Comparison of ENCODE assay signal across 1 cellular context in genomic region chr4:1715002-1715761, GRCh38.
A peak's percentile ranks its signal among the peaks of the same experiment; 100 is the strongest.
TF ChIP-seq lines count a peak whose summit lies in the region.

No MANE protein-coding gene starts in this region.

TF ChIP-seq in K562, 482 proteins besides CTCF, POLR2A, EP300 and RAD21:
- TF ChIP-seq PREB (CRISPR knock-in tag; IDR thresholded peaks at IDR 0.05): no peak
- no peak for TF ChIP-seq ZNF212 (CRISPR knock-in tag; IDR thresholded peaks at IDR 0.05)
- peak; percentile 33 for TF ChIP-seq KDM5B (IDR thresholded peaks at IDR 0.05; ENCODE audit: insufficient replicate concordance, low read depth, low read length)
- no peak for TF ChIP-seq ELK3 (CRISPR knock-in tag; IDR thresholded peaks at IDR 0.05)
- TF ChIP-seq MAX (CRISPR knock-in tag; IDR thresholded peaks at IDR 0.05): 0 out of 2 replicates have a peak, but pooled peaks have one; percentile 15
- TF ChIP-seq ZNF561 (CRISPR knock-in tag; conservative IDR thresholded peaks at IDR 0.05): no peak
- TF ChIP-seq POLR2G (IDR thresholded peaks at IDR 0.05; ENCODE audit: low read depth, low read length): peak; percentile 8; the same call in 1 of the 2 replicates
- TF ChIP-seq RUNX1 (IDR thresholded peaks at IDR 0.05; ENCODE audit: low read depth): 0 out of 2 replicates have a peak, but pooled peaks have one; percentile 21
TF ChIP-seq in K562: peak in this region for 4.
